In the genomic region with DNA sequence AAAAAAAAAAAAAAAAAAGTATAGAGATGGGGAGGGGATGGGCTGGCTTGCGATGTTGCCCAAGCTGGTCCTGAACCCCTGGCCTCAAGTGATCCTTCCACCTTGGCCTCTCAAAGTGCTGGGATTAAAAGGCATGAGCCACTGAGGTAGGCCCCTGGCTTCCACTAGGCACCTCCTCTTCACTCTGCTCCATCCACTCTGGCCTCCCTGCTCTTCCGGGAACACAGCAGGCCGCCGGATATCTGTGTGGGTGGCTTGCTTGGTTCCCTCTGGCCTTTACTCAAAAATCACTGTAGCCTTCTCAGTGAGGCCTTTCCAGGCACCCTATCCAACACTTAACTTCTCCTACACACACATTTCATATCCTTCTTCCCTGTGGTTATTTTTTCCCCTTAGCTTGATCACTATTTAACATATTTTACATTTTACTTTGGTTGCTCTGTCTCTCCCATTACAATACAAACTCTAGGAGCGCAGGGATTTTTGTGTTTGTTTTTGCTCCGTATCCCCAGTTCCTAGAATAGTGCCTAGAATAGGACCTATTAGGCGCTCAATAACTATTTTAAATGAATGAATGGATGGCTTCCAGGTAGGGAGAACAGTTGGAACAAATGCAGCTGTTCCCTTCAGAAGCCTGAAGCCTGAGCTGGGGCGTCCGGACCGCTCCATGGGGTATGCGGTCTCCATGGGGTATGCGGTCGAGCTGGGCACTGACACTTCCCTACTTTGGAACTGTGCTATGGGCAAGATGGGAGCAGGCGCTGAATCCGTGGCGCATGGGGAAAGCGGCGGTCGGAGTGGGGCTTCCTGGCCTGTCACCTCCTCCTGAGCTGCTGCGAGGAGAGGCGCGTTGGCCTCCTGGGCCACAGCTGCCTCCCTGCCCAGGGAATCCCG, we compare ENCODE assay signal across 8 cellular contexts.
A peak's percentile ranks its signal among the peaks of the same experiment; 100 is the strongest.
DNase-seq lines count a peak whose midpoint lies in the region; ATAC-seq and TF ChIP-seq lines count a peak whose summit lies in the region.

No MANE protein-coding gene starts in this region.

- no peaks in the 10 kb centered on the region for H3K79me2 ChIP-seq in SU-DHL-6 (ENCODE audit: insufficient read depth, low read length)
- H3K79me2 ChIP-seq in parathyroid adenoma = no peaks in the 10 kb centered on the region

- H2AFZ ChIP-seq in SU-DHL-6 (ENCODE audit: low read depth, low read length, severe bottlenecking) = no peak overlapping the region
- H2AFZ ChIP-seq in parathyroid adenoma = peak overlapping the region; percentile 71

- H3K9me2 ChIP-seq in SU-DHL-6 (replicated peaks; ENCODE audit: insufficient read depth, low read length) = no peaks in the 10 kb centered on the region

- H3K27ac ChIP-seq in 22Rv1 = peak overlapping the region; percentile 90
- H3K27ac ChIP-seq in SU-DHL-6 (ENCODE audit: low read depth, low read length) = no peak overlapping the region
- H3K27ac ChIP-seq in parathyroid adenoma = peak overlapping the region; percentile 97

- H3K9me3 ChIP-seq in SU-DHL-6 (ENCODE audit: insufficient read depth, low read length) = no peaks in the 10 kb centered on the region
- no peaks in the 10 kb centered on the region for H3K9me3 ChIP-seq in parathyroid adenoma (ENCODE audit: control insufficient read depth, low read length)

- H3K4me3 ChIP-seq in SU-DHL-6 (ENCODE audit: insufficient read depth, low read length, poor library complexity, severe bottlenecking) (no peak overlapping the region), fibroblast of pulmonary artery (replicated peaks; ENCODE audit: low read depth, low read length) (peak overlapping the region; percentile 51), parathyroid adenoma (ENCODE audit: low read depth, low read length) (peak overlapping the region; percentile 62)

- TF ChIP-seq CTCF in 22Rv1 (IDR thresholded peaks at IDR 0.05) = no peak
- no peak for TF ChIP-seq CTCF in SU-DHL-6 (IDR thresholded peaks at IDR 0.05; ENCODE audit: insufficient read depth, low read length, poor library complexity, severe bottlenecking)
- TF ChIP-seq CTCF in fibroblast of pulmonary artery (IDR thresholded peaks at IDR 0.05; ENCODE audit: low read length, missing control alignments) = no peak
- no peak for TF ChIP-seq CTCF in parathyroid adenoma (IDR thresholded peaks at IDR 0.05)
- no peak for TF ChIP-seq CTCF in GM20000 (IDR thresholded peaks at IDR 0.05; ENCODE audit: extremely low read depth, missing control alignments)
- TF ChIP-seq CTCF in GM13977 (IDR thresholded peaks at IDR 0.05; ENCODE audit: extremely low read depth, insufficient read depth, missing control alignments) = no peak

- in situ Hi-C loops in GM13977 (cut with MboI; ENCODE audit: low pct_unique_long_range_greater_than_20kb, low sequenced_read_pairs, unreplicated experiment) = no loop called here

- H3F3A ChIP-seq in SU-DHL-6 (ENCODE audit: insufficient read depth) = peaks cover 25% of the 10 kb centered on the region

- H3K9ac ChIP-seq in SU-DHL-6 (ENCODE audit: low read length) (no peak overlapping the region), parathyroid adenoma (peak overlapping the region; percentile 28)

- H3K36me3 ChIP-seq in SU-DHL-6 (ENCODE audit: low read length) = no peaks in the 10 kb centered on the region
- no peaks in the 10 kb centered on the region for H3K36me3 ChIP-seq in parathyroid adenoma (ENCODE audit: control insufficient read depth, insufficient read depth, low read length)

- H3K27me3 ChIP-seq in SU-DHL-6 (ENCODE audit: low read length) (no peaks in the 10 kb centered on the region), parathyroid adenoma (ENCODE audit: control insufficient read depth, insufficient read depth, low read length) (no peaks in the 10 kb centered on the region)

- no peaks in the 10 kb centered on the region for H4K20me1 ChIP-seq in SU-DHL-6 (ENCODE audit: low read depth, low read length)

- H3K4me2 ChIP-seq in SU-DHL-6 (ENCODE audit: low read depth, low read length, poor library complexity, severe bottlenecking) (peak overlapping the region; percentile 8), parathyroid adenoma (ENCODE audit: low read length) (peak overlapping the region; percentile 85)

- H3K4me1 ChIP-seq in parathyroid adenoma = peaks cover 8% of the 10 kb centered on the region

- peak; percentile 7 for ATAC-seq in GM21717 (IDR thresholded peaks at IDR 0.05; ENCODE audit: unreplicated experiment)
- no peak for ATAC-seq in HG02610 (IDR thresholded peaks at IDR 0.05; ENCODE audit: unreplicated experiment)

- DNase-seq in fibroblast of pulmonary artery (ENCODE audit: low read depth) (peak; percentile 81), GM20000 (ENCODE audit: low spot score) (no peak), GM13977 (ENCODE audit: low spot score) (no peak)
